In genomic region chr15:36315649-36316048, GRCh38 we compare ENCODE assay signal across 7 cellular contexts.
"Had no signal": no experiment of that assay in that cellular context is flagged by ENCODE, and none has a peak within 500 bp of the region (broad histone marks: within the 10 kb centered on the region; RNA-seq: fewer than 3 reads in every experiment).

No MANE protein-coding gene starts in this region.

- H3K4me3 ChIP-seq: GM12878 had no signal

- DNase-seq: GDM1, GF-D8 had no signal

- FAIRE-seq: GM12878, GM12891, GM12892, GM18507, GM19239 had no signal

- ATAC-seq: GM12878 had no signal
